In the genomic region with DNA sequence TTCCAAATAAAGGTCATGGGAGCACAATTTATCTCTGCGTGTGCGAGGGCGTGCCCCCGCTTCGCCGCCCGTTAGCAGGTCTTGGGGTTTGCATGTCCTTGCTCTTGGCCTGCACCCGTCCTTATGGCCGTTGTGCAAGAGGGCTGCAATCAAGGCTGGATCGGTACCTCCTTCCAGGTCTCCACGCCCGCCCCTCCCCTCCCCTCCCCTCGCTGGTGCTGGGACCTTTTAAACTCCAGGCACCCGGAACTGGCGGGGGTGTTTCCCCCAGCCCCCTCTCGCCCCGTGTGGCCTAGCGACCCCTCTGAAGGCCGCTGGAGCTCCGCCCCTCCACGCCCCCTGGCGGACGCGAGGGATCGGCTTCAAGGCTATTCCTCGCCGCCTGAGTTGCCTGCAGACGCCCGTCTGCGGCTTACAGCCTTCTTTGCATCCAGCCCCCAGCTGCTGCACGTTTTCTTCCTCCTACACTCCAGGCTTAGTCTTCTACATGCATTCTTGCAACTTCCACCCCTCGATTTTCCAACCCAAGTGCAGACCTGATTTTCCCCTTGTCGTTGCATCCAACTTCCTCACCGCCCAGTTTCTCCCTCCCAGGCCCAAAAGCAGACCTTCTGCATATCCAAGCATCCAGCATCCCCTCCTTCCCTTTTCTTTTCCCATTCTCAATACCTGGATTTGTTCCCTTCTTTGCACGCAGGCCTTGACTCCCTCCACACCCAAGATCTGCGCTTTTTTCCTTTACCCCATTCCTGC, we compare ENCODE assay signal across 1 cellular context.
TF ChIP-seq lines count a peak whose summit lies in the region.

No MANE protein-coding gene starts in this region.

TF ChIP-seq in HepG2, 621 proteins besides CTCF, POLR2A, EP300 and RAD21 (continued from another document and continues in another):
- peak; percentile 79 for TF ChIP-seq TFE3 (CRISPR knock-in tag; IDR thresholded peaks at IDR 0.05)
- peak; percentile 86 for TF ChIP-seq CBX1 (IDR thresholded peaks at IDR 0.05; ENCODE audit: low read depth)
- no peak for TF ChIP-seq ZNF549 (CRISPR knock-in tag; IDR thresholded peaks at IDR 0.05)
- no peak for TF ChIP-seq ZNF841 (CRISPR knock-in tag; IDR thresholded peaks at IDR 0.05; ENCODE audit: borderline replicate concordance)
- peak; percentile 85; the same call in 1 of the 2 replicates for TF ChIP-seq KMT2A (CRISPR knock-in tag; IDR thresholded peaks at IDR 0.05)
- TF ChIP-seq ZNF274 (CRISPR knock-in tag; IDR thresholded peaks at IDR 0.05) = peak; percentile 45; the same call in 1 of the 2 replicates
- TF ChIP-seq HHEX (CRISPR knock-in tag; IDR thresholded peaks at IDR 0.05) = peak; percentile 58; the same call in 1 of the 2 replicates
- TF ChIP-seq ZBTB46 (CRISPR knock-in tag; IDR thresholded peaks at IDR 0.05; ENCODE audit: borderline replicate concordance) = peak; percentile 91; the same call in 1 of the 2 replicates
- no peak for TF ChIP-seq SYNCRIP (IDR thresholded peaks at IDR 0.05; ENCODE audit: insufficient read depth, low read depth, low read length)
- peak; percentile 83; the same call in 1 of the 2 replicates for TF ChIP-seq ZNF580 (CRISPR knock-in tag; IDR thresholded peaks at IDR 0.05; ENCODE audit: borderline replicate concordance, low read depth)
- TF ChIP-seq, protein P1, sequence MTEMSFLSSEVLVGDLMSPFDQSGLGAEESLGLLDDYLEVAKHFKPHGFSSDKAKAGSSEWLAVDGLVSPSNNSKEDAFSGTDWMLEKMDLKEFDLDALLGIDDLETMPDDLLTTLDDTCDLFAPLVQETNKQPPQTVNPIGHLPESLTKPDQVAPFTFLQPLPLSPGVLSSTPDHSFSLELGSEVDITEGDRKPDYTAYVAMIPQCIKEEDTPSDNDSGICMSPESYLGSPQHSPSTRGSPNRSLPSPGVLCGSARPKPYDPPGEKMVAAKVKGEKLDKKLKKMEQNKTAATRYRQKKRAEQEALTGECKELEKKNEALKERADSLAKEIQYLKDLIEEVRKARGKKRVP (CRISPR knock-in tag; IDR thresholded peaks at IDR 0.05) = peak in 1 of 2 experiments; percentile 93; a peak in 2 of 4 replicates
- peak; percentile 87 for TF ChIP-seq DR1 (CRISPR knock-in tag; IDR thresholded peaks at IDR 0.05)
- TF ChIP-seq FIP1L1 (IDR thresholded peaks at IDR 0.05; ENCODE audit: borderline replicate concordance, insufficient read depth, low read depth, low read length) = no peak
- TF ChIP-seq TFDP1 (CRISPR knock-in tag; IDR thresholded peaks at IDR 0.05; ENCODE audit: borderline replicate concordance) = peak; percentile 79; the same call in 1 of the 2 replicates
- peak; percentile 92 for TF ChIP-seq ZNF503 (CRISPR knock-in tag; IDR thresholded peaks at IDR 0.05)
- no peak for TF ChIP-seq SIN3B (IDR thresholded peaks at IDR 0.05; ENCODE audit: low read length)
- peak; percentile 93 for TF ChIP-seq HDAC1 (CRISPR knock-in tag; IDR thresholded peaks at IDR 0.05)
- peak; percentile 41 for TF ChIP-seq ZNF879 (CRISPR knock-in tag; IDR thresholded peaks at IDR 0.05)
- TF ChIP-seq, protein P2, sequence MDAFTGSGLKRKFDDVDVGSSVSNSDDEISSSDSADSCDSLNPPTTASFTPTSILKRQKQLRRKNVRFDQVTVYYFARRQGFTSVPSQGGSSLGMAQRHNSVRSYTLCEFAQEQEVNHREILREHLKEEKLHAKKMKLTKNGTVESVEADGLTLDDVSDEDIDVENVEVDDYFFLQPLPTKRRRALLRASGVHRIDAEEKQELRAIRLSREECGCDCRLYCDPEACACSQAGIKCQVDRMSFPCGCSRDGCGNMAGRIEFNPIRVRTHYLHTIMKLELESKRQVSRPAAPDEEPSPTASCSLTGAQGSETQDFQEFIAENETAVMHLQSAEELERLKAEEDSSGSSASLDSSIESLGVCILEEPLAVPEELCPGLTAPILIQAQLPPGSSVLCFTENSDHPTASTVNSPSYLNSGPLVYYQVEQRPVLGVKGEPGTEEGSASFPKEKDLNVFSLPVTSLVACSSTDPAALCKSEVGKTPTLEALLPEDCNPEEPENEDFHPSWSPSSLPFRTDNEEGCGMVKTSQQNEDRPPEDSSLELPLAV (CRISPR knock-in tag; conservative IDR thresholded peaks at IDR 0.05; ENCODE audit: low read depth) = no peak
- peak; percentile 71; the same call in 1 of the 2 replicates for TF ChIP-seq THAP9 (CRISPR knock-in tag; IDR thresholded peaks at IDR 0.05; ENCODE audit: borderline replicate concordance)
- TF ChIP-seq ISX (CRISPR knock-in tag; conservative IDR thresholded peaks at IDR 0.05) = 0 out of 2 replicates have a peak, but pooled peaks have one; percentile 40
- no peak for TF ChIP-seq ZNF562 (CRISPR knock-in tag; IDR thresholded peaks at IDR 0.05; ENCODE audit: borderline replicate concordance)
- peak; percentile 62; the same call in 1 of the 2 replicates for TF ChIP-seq REL (CRISPR knock-in tag; conservative IDR thresholded peaks at IDR 0.05)
- TF ChIP-seq SATB2 (CRISPR knock-in tag; IDR thresholded peaks at IDR 0.05) = no peak; the same call in 1 of the 2 replicates
- no peak for TF ChIP-seq ZSCAN12 (CRISPR knock-in tag; IDR thresholded peaks at IDR 0.05)
- TF ChIP-seq ZBTB1 (CRISPR knock-in tag; IDR thresholded peaks at IDR 0.05; ENCODE audit: borderline replicate concordance) = no peak
- no peak; the same call in 1 of the 2 replicates for TF ChIP-seq DNMT1 (CRISPR knock-in tag; IDR thresholded peaks at IDR 0.05)
- TF ChIP-seq DNMT3B (CRISPR knock-in tag; conservative IDR thresholded peaks at IDR 0.05) = peak; percentile 60; the same call in 1 of the 2 replicates
- TF ChIP-seq HOXA3 (CRISPR knock-in tag; IDR thresholded peaks at IDR 0.05) = peak; percentile 96
- peak; percentile 82 for TF ChIP-seq ELF1 (CRISPR knock-in tag; IDR thresholded peaks at IDR 0.05)
- TF ChIP-seq ZKSCAN8 (CRISPR knock-in tag; IDR thresholded peaks at IDR 0.05; ENCODE audit: borderline replicate concordance) = peak; percentile 44; the same call in 1 of the 2 replicates
- peak; percentile 20; the same call in 1 of the 2 replicates for TF ChIP-seq NCOR1 (IDR thresholded peaks at IDR 0.05; ENCODE audit: borderline replicate concordance, low read length)
- TF ChIP-seq TEAD3 (CRISPR knock-in tag; optimal IDR thresholded peaks at IDR 0.05; ENCODE audit: borderline replicate concordance) = peak; percentile 85
- TF ChIP-seq ATF6 (CRISPR knock-in tag; conservative IDR thresholded peaks at IDR 0.05) = no peak; the same call in 1 of the 2 replicates
- peak; percentile 71; the same call in 1 of the 2 replicates for TF ChIP-seq KAT7 (CRISPR knock-in tag; IDR thresholded peaks at IDR 0.05; ENCODE audit: borderline replicate concordance)
- peak; percentile 94 for TF ChIP-seq SKIL (CRISPR knock-in tag; IDR thresholded peaks at IDR 0.05; ENCODE audit: borderline replicate concordance)
- no peak for TF ChIP-seq TCF12 (IDR thresholded peaks at IDR 0.05)
- TF ChIP-seq TCF12 (CRISPR knock-in tag; IDR thresholded peaks at IDR 0.05) = peak; percentile 94
- no peak for TF ChIP-seq THYN1 (CRISPR knock-in tag; IDR thresholded peaks at IDR 0.05; ENCODE audit: borderline replicate concordance, low read depth)
- no peak for TF ChIP-seq ZNF446 (CRISPR knock-in tag; IDR thresholded peaks at IDR 0.05)
